In the genomic region with DNA sequence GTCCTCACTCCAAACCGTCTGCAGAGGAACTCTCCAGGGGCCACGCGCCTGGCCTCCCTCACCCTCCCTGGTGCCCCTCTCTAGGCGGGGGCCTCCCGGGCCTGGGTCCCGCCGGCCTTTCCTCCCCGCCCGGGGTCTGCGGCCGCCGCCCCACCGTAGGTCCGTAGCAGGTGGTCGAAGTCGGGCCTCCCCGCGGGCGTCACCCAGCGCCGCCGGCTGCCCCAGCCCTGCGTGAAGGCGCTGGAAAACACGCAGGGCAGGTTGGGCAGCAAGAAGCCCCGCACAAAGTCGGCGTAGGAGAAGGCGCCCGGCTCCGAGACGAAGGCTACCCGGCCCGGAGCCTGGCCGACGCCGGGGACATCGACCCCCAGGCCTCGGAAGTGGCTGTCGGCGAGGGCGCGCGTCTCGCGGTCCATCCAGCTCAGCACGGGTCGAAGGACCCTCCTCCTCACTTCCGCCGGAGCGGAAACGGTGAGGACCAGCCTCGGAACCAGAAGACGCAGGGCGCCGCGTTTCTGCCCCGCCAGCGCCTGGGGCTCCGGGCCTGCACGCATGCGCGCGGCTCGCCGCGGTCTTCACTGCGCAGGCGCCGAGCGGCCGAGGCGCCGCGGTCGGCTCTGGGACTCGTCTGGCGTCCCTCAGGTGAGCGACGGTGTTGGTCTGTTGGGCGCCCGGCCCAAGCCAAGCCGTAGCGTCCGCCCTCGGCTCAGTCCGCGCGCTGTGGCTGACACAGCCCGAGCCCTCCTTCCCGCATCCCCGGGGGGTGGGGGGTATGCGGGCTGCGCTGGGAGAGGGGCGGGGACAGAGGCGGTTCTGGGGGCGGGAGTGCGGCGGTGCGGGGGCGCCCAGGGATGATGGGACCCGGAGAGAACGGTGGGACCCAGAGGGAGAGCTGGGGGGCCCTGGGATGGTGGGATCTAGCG, we compare ENCODE assay signal across 8 cellular contexts. TPM values are rescaled to one million over a fixed set of nuclear protein-coding genes. Genes with fewer than 3 reads are reported as not detected.
A peak's percentile ranks its signal among the peaks of the same experiment; 100 is the strongest.
DNase-seq lines count a peak whose midpoint lies in the region; ATAC-seq lines count a peak whose summit lies in the region.

A gene with protein sequence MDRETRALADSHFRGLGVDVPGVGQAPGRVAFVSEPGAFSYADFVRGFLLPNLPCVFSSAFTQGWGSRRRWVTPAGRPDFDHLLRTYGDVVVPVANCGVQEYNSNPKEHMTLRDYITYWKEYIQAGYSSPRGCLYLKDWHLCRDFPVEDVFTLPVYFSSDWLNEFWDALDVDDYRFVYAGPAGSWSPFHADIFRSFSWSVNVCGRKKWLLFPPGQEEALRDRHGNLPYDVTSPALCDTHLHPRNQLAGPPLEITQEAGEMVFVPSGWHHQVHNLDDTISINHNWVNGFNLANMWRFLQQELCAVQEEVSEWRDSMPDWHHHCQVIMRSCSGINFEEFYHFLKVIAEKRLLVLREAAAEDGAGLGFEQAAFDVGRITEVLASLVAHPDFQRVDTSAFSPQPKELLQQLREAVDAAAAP (minus strand): TSS at position 445 of the 923 bp plus-strand sequence. CDS start 29 bp downstream, at position 416.
A gene with protein sequence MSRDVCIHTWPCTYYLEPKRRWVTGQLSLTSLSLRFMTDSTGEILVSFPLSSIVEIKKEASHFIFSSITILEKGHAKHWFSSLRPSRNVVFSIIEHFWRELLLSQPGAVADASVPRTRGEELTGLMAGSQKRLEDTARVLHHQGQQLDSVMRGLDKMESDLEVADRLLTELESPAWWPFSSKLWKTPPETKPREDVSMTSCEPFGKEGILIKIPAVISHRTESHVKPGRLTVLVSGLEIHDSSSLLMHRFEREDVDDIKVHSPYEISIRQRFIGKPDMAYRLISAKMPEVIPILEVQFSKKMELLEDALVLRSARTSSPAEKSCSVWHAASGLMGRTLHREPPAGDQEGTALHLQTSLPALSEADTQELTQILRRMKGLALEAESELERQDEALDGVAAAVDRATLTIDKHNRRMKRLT (plus strand): TSS at position 578 of the 923 bp plus-strand sequence. CDS start 12,302 bp downstream, outside the sequence.

- H3K27ac ChIP-seq in epithelial cell of prostate, result peak within 1 kb of the TSS; percentile 43

- ATAC-seq in GM21528 (IDR thresholded peaks at IDR 0.05; ENCODE audit: low FRiP score, unreplicated experiment), result peak; percentile 93

- DNase-seq in DMS 273 (lab: John Stamatoyannopoulos, UW; ENCODE audit: unreplicated experiment) (peak; percentile 97), HuH-7.5 (ENCODE audit: low spot score) (peak; percentile 97), OCI-M1 (lab: John Stamatoyannopoulos, UW) (peak; percentile 96), activated T-cell treated with anti-CD3 and anti-CD28 coated beads for 4 hours (peak; percentile 87), epithelial cell of prostate (ENCODE audit: low read depth, low spot score) (peak; percentile 37), mucosa of gallbladder (ENCODE audit: low spot score) (peak; percentile 92)
- peak; percentile 91 for DNase-seq in stimulated activated CD8-positive, alpha-beta memory T cell treated with anti-CD3 and anti-CD28 coated beads, Interleukin-4, amount 100 ng/mL, for 24 hours (ENCODE audit: low read depth)

RNA-seq across cellular contexts. Expression of the first gene that starts in this region (rescaled TPM):
- 14.1 TPM for total RNA-seq in mucosa of gallbladder

RNA-seq across cellular contexts. Expression of the second gene that starts in this region (rescaled TPM):
- 32.3 TPM for total RNA-seq in mucosa of gallbladder

Comparison
In these comparisons a context has a peak if more than half of its experiments do, and no peak if none do; other contexts are left out.
1. Peak in every context shown above with its lines: DNase-seq, ATAC-seq and H3K27ac ChIP-seq.
2. DNase-seq: peak in every context shown above with its lines; median percentile 97 in DMS 273; 97 in HuH-7.5; 96 in OCI-M1; 92 in mucosa of gallbladder; 91 in stimulated activated CD8-positive, alpha-beta memory T cell treated with anti-CD3 and anti-CD28 coated beads, Interleukin-4, amount 100 ng/mL, for 24 hours; 87 in activated T-cell treated with anti-CD3 and anti-CD28 coated beads for 4 hours; 37 in epithelial cell of prostate.